Comparison of ENCODE assay signal across 27 cellular contexts in genomic region chr6:88381289-88381642, GRCh38.
A peak's percentile ranks its signal among the peaks of the same experiment; 100 is the strongest.
DNase-seq lines count a peak whose midpoint lies in the region; TF ChIP-seq lines count a peak whose summit lies in the region.
"Had no signal": no experiment of that assay in that cellular context is flagged by ENCODE, and none has a peak within 500 bp of the region (broad histone marks: within the 10 kb centered on the region; RNA-seq: fewer than 3 reads in every experiment).

No MANE protein-coding gene starts in this region.

- no peaks in the 10 kb centered on the region for H3K36me3 Mint-ChIP-seq in glutamatergic neuron (ENCODE audit: unreplicated experiment)
- H3K36me3 Mint-ChIP-seq in CD4-positive, alpha-beta memory T cell, result no peaks in the 10 kb centered on the region
- H3K36me3 Mint-ChIP-seq: activated naive CD8-positive, alpha-beta T cell treated with anti-CD3 and anti-CD28 coated beads, Interleukin-2, amount 10 ng/mL, durations not matched to agents 7 days and 5 days; IgD-negative memory B cell had no signal

- TF ChIP-seq CTCF in glutamatergic neuron (IDR thresholded peaks at IDR 0.05; ENCODE audit: partially characterized antibody, unreplicated experiment) (no peak), ovary (IDR thresholded peaks at IDR 0.05) (no peak)

- peaks cover 13% of the 10 kb centered on the region for H3K4me1 ChIP-seq in ovary (ENCODE audit: insufficient read depth)
- H3K4me1 ChIP-seq in CD4-positive, alpha-beta memory T cell (ENCODE audit: insufficient read depth, low read length), result no peaks in the 10 kb centered on the region
- H3K4me1 ChIP-seq: parathyroid adenoma had no signal

- H3K27me3 ChIP-seq in ovary, result no peaks in the 10 kb centered on the region
- no peaks in the 10 kb centered on the region for H3K27me3 ChIP-seq in CD4-positive, alpha-beta memory T cell (ENCODE audit: insufficient read depth, low read length)
- H3K27me3 ChIP-seq: dorsolateral prefrontal cortex, right atrium auricular region, upper lobe of right lung had no signal

- CTCF ChIA-PET in CD4-positive, alpha-beta memory T cell (lab: Charles Lee; ENCODE audit: partially characterized antibody), result no interaction called here

- TF ChIP-seq EP300 in ovary (IDR thresholded peaks at IDR 0.05), result no peak

- H3K27me3 Mint-ChIP-seq in glutamatergic neuron (ENCODE audit: unreplicated experiment), result peaks cover 3% of the 10 kb centered on the region
- peaks cover 2 to 4% of the 10 kb centered on the region in 2 donors for H3K27me3 Mint-ChIP-seq in CD4-positive, alpha-beta memory T cell
- H3K27me3 Mint-ChIP-seq: activated naive CD8-positive, alpha-beta T cell treated with anti-CD3 and anti-CD28 coated beads, Interleukin-2, amount 10 ng/mL, durations not matched to agents 7 days and 5 days had no signal

- POLR2A ChIA-PET in CD4-positive, alpha-beta memory T cell (lab: Charles Lee; ENCODE audit: partially characterized antibody), result no interaction called here

- H3K27ac Mint-ChIP-seq in glutamatergic neuron (ENCODE audit: unreplicated experiment), result peak overlapping the region; percentile 59
- no peak overlapping the region for H3K27ac Mint-ChIP-seq in CD4-positive, alpha-beta memory T cell
- H3K27ac Mint-ChIP-seq: activated naive CD8-positive, alpha-beta T cell treated with anti-CD3 and anti-CD28 coated beads, Interleukin-2, amount 10 ng/mL, durations not matched to agents 7 days and 5 days; nephron progenitor cell had no signal

- peak; percentile 40 for DNase-seq in Caki2 (ENCODE audit: low read depth)
- DNase-seq in NCI-H82 treated with DMSO at 0.1 percent for 48 hours (lab: John Stamatoyannopoulos, UW; ENCODE audit: unreplicated experiment), result peak; percentile 23
- no peak for DNase-seq in glutamatergic neuron
- peak in 3 of 5 donors; percentile 28 to 54 (median 48) for DNase-seq in ovary
- DNase-seq in activated CD4-positive, alpha-beta T cell treated with anti-CD3 and anti-CD28 coated beads for 1 hour, result no peak
- no peak for DNase-seq in CD4-positive, alpha-beta memory T cell
- no peak for DNase-seq in SIG-M5 treated with dmso at 0.1 percent for 504 hours (lab: John Stamatoyannopoulos, UW; ENCODE audit: unreplicated experiment)
- DNase-seq in AG20443 (ENCODE audit: low spot score), result no peak
- DNase-seq: activated CD4-positive, alpha-beta T cell treated with anti-CD3 and anti-CD28 coated beads for 48 hours; activated CD8-positive, alpha-beta memory T cell treated with anti-CD3 and anti-CD28 coated beads for 24 hours; activated effector memory CD4-positive, alpha-beta T cell treated with anti-CD3 and anti-CD28 coated beads, Interleukin-2, amount 50 U/mL, for 16 hours; activated naive CD8-positive, alpha-beta T cell treated with anti-CD3 and anti-CD28 coated beads, Interleukin-2, amount 10 ng/mL, durations not matched to agents 7 days and 5 days; cerebellar nuclear complex; islet precursor cell; mucosa of descending colon; NCI-H1092; NCI-H1694 treated with DMSO at 0.1 percent for 48 hours; nephron progenitor cell; RPMI8226; stimulated activated CD4-positive, alpha-beta T cell treated with anti-CD3 and anti-CD28 coated beads, Interleukin-2, amount 100 ng/mL, for 48 hours; upper lobe of right lung had no signal

- in situ Hi-C loops in Caki2 (cut with HindIII; ENCODE audit: low pct_unique_long_range_greater_than_20kb, low sequenced_read_pairs), result no loop called here

- no peak overlapping the region for H3K27ac ChIP-seq in ovary
- no peak overlapping the region for H3K27ac ChIP-seq in CD4-positive, alpha-beta memory T cell (ENCODE audit: low read depth, low read length)
- H3K27ac ChIP-seq: C4-2B, parathyroid adenoma, right atrium auricular region, SK-N-MC, upper lobe of right lung had no signal

- H3K9me3 Mint-ChIP-seq in glutamatergic neuron (ENCODE audit: unreplicated experiment), result no peaks in the 10 kb centered on the region
- H3K9me3 Mint-ChIP-seq in CD4-positive, alpha-beta memory T cell, result peaks cover 0 to 2% (median 0%) of the 10 kb centered on the region in 8 donors
- H3K9me3 Mint-ChIP-seq: activated naive CD8-positive, alpha-beta T cell treated with anti-CD3 and anti-CD28 coated beads, Interleukin-2, amount 10 ng/mL, durations not matched to agents 7 days and 5 days; nephron progenitor cell had no signal

- intact Hi-C loops in ovary (cut with DNase I), result no loop called here
- intact Hi-C loops in CD4-positive, alpha-beta memory T cell (cut with micrococcal nuclease), result no loop called here

- no peak overlapping the region for H3K4me3 ChIP-seq in ovary
- no peak overlapping the region for H3K4me3 ChIP-seq in CD4-positive, alpha-beta memory T cell (ENCODE audit: low read length in 2 of 2)
- H3K4me3 ChIP-seq: dorsolateral prefrontal cortex, mucosa of descending colon, right atrium auricular region, SK-N-MC, upper lobe of right lung had no signal

- H3K36me3 ChIP-seq in ovary, result no peaks in the 10 kb centered on the region
- no peaks in the 10 kb centered on the region for H3K36me3 ChIP-seq in CD4-positive, alpha-beta memory T cell (ENCODE audit: insufficient read depth, low read length)
- H3K36me3 ChIP-seq: right atrium auricular region, upper lobe of right lung had no signal

- H3K4me1 Mint-ChIP-seq in glutamatergic neuron (ENCODE audit: low read depth, unreplicated experiment), result peaks cover 8% of the 10 kb centered on the region
- no peaks in the 10 kb centered on the region for H3K4me1 Mint-ChIP-seq in CD4-positive, alpha-beta memory T cell
- H3K4me1 Mint-ChIP-seq: activated naive CD8-positive, alpha-beta T cell treated with anti-CD3 and anti-CD28 coated beads, Interleukin-2, amount 10 ng/mL, durations not matched to agents 7 days and 5 days had no signal

- no peak for TF ChIP-seq POLR2A in ovary (IDR thresholded peaks at IDR 0.05)

- H3K4me3 Mint-ChIP-seq in glutamatergic neuron (ENCODE audit: unreplicated experiment), result peak overlapping the region; percentile 4
- no peak overlapping the region for H3K4me3 Mint-ChIP-seq in CD4-positive, alpha-beta memory T cell
- H3K4me3 Mint-ChIP-seq: activated naive CD8-positive, alpha-beta T cell treated with anti-CD3 and anti-CD28 coated beads, Interleukin-2, amount 10 ng/mL, durations not matched to agents 7 days and 5 days; IgD-negative memory B cell; nephron progenitor cell had no signal

- no peaks in the 10 kb centered on the region for H3K9me3 ChIP-seq in ovary
- H3K9me3 ChIP-seq in CD4-positive, alpha-beta memory T cell (ENCODE audit: control insufficient read depth in 1 of 2, low read length in 2 of 2), result no peaks in the 10 kb centered on the region
- H3K9me3 ChIP-seq: mucosa of descending colon, right atrium auricular region, upper lobe of right lung had no signal

Comparison
In these comparisons a context has a peak if more than half of its experiments do, and no peak if none do; other contexts are left out.
1. DNase-seq: peak in Caki2 (single experiment), NCI-H82 treated with DMSO at 0.1 percent for 48 hours (single experiment) and ovary (3 of 5); none in glutamatergic neuron (single experiment), activated CD4-positive, alpha-beta T cell treated with anti-CD3 and anti-CD28 coated beads for 1 hour (single experiment), CD4-positive, alpha-beta memory T cell (0 of 5), SIG-M5 treated with dmso at 0.1 percent for 504 hours (single experiment) and AG20443 (single experiment).